In genomic region chr18:74291771-74292540, GRCh38 we compare ENCODE assay signal across 1 cellular context.
TF ChIP-seq lines count a peak whose summit lies in the region.

Gene CYB5A, minus strand, starts transcription at chr18:74291963. Its CDS starts 88 bp downstream, at chr18:74291875.

TF ChIP-seq in WTC11, 78 proteins besides CTCF, POLR2A, EP300 and RAD21 (continued from another document):
- TF ChIP-seq ZNF281 (CRISPR knock-in tag; IDR thresholded peaks at IDR 0.05), result no peak
- peak; percentile 74 for TF ChIP-seq MAX (CRISPR knock-in tag; IDR thresholded peaks at IDR 0.05)
- TF ChIP-seq SP1 (CRISPR knock-in tag; conservative IDR thresholded peaks at IDR 0.05), result peak; percentile 89
- TF ChIP-seq ETV6 (CRISPR knock-in tag; IDR thresholded peaks at IDR 0.05), result peak; percentile 41; the same call in 1 of the 2 replicates
- no peak for TF ChIP-seq E2F4 (CRISPR knock-in tag; IDR thresholded peaks at IDR 0.05; ENCODE audit: borderline replicate concordance, low read depth)
- 0 out of 2 replicates have a peak, but pooled peaks have one; percentile 17 for TF ChIP-seq IRF1 (CRISPR knock-in tag; IDR thresholded peaks at IDR 0.05)
- TF ChIP-seq TCF7 (CRISPR knock-in tag; IDR thresholded peaks at IDR 0.05; ENCODE audit: low read depth), result no peak
